Comparison of ENCODE assay signal across 12 cellular contexts in genomic region chr2:176104338-176105077, GRCh38. TPM values are rescaled to one million over a fixed set of nuclear protein-coding genes. Genes with fewer than 3 reads are reported as not detected.
DNase-seq lines count a peak whose midpoint lies in the region; TF ChIP-seq lines count a peak whose summit lies in the region.
"Had no signal": no experiment of that assay in that cellular context is flagged by ENCODE, and none has a peak within 500 bp of the region (broad histone marks: within the 10 kb centered on the region; RNA-seq: fewer than 3 reads in every experiment).

No MANE protein-coding gene starts in this region.

- H3K9ac ChIP-seq in ES-I3 (ENCODE audit: low read depth, low read length) = peak overlapping the region; percentile 49; the same call in 1 of the 2 replicates
- no peak overlapping the region for H3K9ac ChIP-seq in Loucy (ENCODE audit: low read depth, low read length, poor library complexity, severe bottlenecking)
- H3K9ac ChIP-seq in rectal smooth muscle tissue (ENCODE audit: low read length) = no peak overlapping the region

- no peak overlapping the region for H2AFZ ChIP-seq in Loucy (ENCODE audit: low read length)

- no peaks in the 10 kb centered on the region for H3F3A ChIP-seq in Loucy (ENCODE audit: low read depth)

- TF ChIP-seq CTCF in Loucy (conservative IDR thresholded peaks at IDR 0.05; ENCODE audit: low read length) (no peak), epithelial cell of proximal tubule (conservative IDR thresholded peaks at IDR 0.05; ENCODE audit: low read depth, low read length) (no peak)

- no peaks in the 10 kb centered on the region for H3K9me2 ChIP-seq in Loucy (replicated peaks; ENCODE audit: low read depth, low read length)

- no peaks in the 10 kb centered on the region for H3K79me2 ChIP-seq in Loucy (ENCODE audit: insufficient read depth, low read length)

- no peaks in the 10 kb centered on the region for H4K20me1 ChIP-seq in Loucy (ENCODE audit: insufficient read depth, low read length, poor library complexity, severe bottlenecking)

- H3K27ac ChIP-seq in rectal smooth muscle tissue (ENCODE audit: low read depth, low read length) = peak overlapping the region; percentile 48

- DNase-seq in epithelial cell of proximal tubule (ENCODE audit: low read depth) (no peak), NCI-H2171 treated with DMSO at 0.1 percent for 48 hours (lab: John Stamatoyannopoulos, UW) (no peak), NCI-H2171 (lab: John Stamatoyannopoulos, UW) (no peak), NCI-H1436 (lab: John Stamatoyannopoulos, UW) (no peak), AML-193 (lab: John Stamatoyannopoulos, UW) (no peak)
- DNase-seq: activated CD4-positive, alpha-beta T cell treated with anti-CD3 and anti-CD28 coated beads, Interleukin-2, amount 50 U/mL, for 48 hours; stimulated activated CD4-positive, alpha-beta T cell treated with anti-CD3 and anti-CD28 coated beads, Interleukin-2, amount 100 ng/mL, for 48 hours had no signal

- no peak overlapping the region for H3K4me3 ChIP-seq in Loucy (ENCODE audit: low read length, poor library complexity, severe bottlenecking)
- peak overlapping the region; percentile 49 for H3K4me3 ChIP-seq in epithelial cell of proximal tubule (ENCODE audit: low read depth, low read length)
- H3K4me3 ChIP-seq in rectal smooth muscle tissue (ENCODE audit: low read length) = peak overlapping the region; percentile 29

- no peaks in the 10 kb centered on the region for H3K36me3 ChIP-seq in ES-I3 (ENCODE audit: insufficient read depth, low read length)
- H3K36me3 ChIP-seq in Loucy (ENCODE audit: insufficient read depth, low read length) = no peaks in the 10 kb centered on the region
- no peaks in the 10 kb centered on the region for H3K36me3 ChIP-seq in rectal smooth muscle tissue (ENCODE audit: control insufficient read depth, insufficient read depth, low read length)

- H3K27me3 ChIP-seq in Loucy (ENCODE audit: insufficient read depth, low read length, poor library complexity, severe bottlenecking) (no peaks in the 10 kb centered on the region), rectal smooth muscle tissue (ENCODE audit: control insufficient read depth, insufficient read depth, low read length) (peaks cover 50% of the 10 kb centered on the region)

- peak overlapping the region; percentile 46 for H3K4me2 ChIP-seq in Loucy (ENCODE audit: low read depth, low read length, poor library complexity, severe bottlenecking)

- H3K4me1 ChIP-seq in ES-I3 (ENCODE audit: insufficient read depth, low read length) = peaks cover 4% of the 10 kb centered on the region; the same call in 1 of the 2 replicates
- H3K4me1 ChIP-seq in Loucy (ENCODE audit: insufficient read depth, low read length, poor library complexity, severe bottlenecking) = peaks cover 3% of the 10 kb centered on the region
- H3K4me1 ChIP-seq in rectal smooth muscle tissue (ENCODE audit: control insufficient read depth, insufficient read depth, low read length) = no peaks in the 10 kb centered on the region

- no peaks in the 10 kb centered on the region for H3K9me3 ChIP-seq in ES-I3 (ENCODE audit: control insufficient read depth, insufficient read depth, low read length)
- no peaks in the 10 kb centered on the region for H3K9me3 ChIP-seq in Loucy (ENCODE audit: insufficient read depth, low read depth, low read length)

RNA-seq across cellular contexts. Expression of gene HOXD11, which starts 2.6 kb away (rescaled TPM):
- total RNA-seq in epithelial cell of proximal tubule = 17.5 and 25.1 TPM in 2 replicates
- total RNA-seq: dermis microvascular lymphatic vessel endothelial cell, liver had no signal

RNA-seq across cellular contexts. Expression of gene HOXD12, which starts 4.9 kb away (rescaled TPM):
- not detected in 2 replicates for total RNA-seq in epithelial cell of proximal tubule
- total RNA-seq: dermis microvascular lymphatic vessel endothelial cell, liver had no signal

RNA-seq across cellular contexts. Expression of gene HOXD13, which starts 12.0 kb away (rescaled TPM):
- not detected in 2 replicates for total RNA-seq in epithelial cell of proximal tubule
- total RNA-seq: dermis microvascular lymphatic vessel endothelial cell, liver had no signal

RNA-seq across cellular contexts. Expression of gene HOXD10, which starts 12.1 kb away (rescaled TPM):
- 14.3 and 18.8 TPM in 2 replicates for total RNA-seq in epithelial cell of proximal tubule
- total RNA-seq: liver had no signal

RNA-seq across cellular contexts. Expression of gene HOXD9, which starts 18.0 kb away (rescaled TPM):
- total RNA-seq in epithelial cell of proximal tubule = 9.8 and 11.5 TPM in 2 replicates
- total RNA-seq: liver had no signal
